In the genomic region with DNA sequence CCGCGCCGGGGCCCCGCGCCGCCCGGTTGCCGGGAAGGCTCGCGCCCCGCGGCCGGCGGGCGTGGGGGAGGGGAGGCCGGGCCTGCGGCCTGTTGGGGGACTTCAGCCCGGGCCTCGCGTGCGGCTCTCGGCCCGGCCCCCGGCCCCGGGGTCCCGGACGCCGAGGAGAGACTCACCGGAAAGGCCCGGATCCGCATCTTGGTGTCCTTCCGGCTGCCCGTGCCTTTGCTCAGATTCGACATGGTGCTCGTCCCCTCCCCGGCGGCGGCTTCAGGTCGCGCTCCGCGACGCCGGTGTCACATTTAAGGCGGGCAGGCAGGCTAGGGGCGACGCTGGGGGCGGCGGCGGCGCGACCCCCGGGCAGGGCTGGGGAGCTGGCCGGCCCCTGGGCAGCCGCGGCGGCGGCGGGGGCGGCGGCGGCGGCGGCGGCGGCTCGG, we compare ENCODE assay signal across 8 cellular contexts. TPM values are rescaled to one million over a fixed set of nuclear protein-coding genes. Genes with fewer than 3 reads are reported as not detected.
DNase-seq lines count a peak whose midpoint lies in the region; ATAC-seq, FAIRE-seq and TF ChIP-seq lines count a peak whose summit lies in the region.

No MANE protein-coding gene starts in this region.

- peaks cover 50% of the 10 kb centered on the region for H3K79me2 ChIP-seq in PC-9 (ENCODE audit: low read depth)

- DNase-seq in ACHN (peak; percentile 46), PC-9 (peak in 1 of 2 experiments; percentile 63), germinal center (ENCODE audit: low spot score) (peak; percentile 50), pancreas (peak; percentile 48 to 84 (median 61)), vagina (ENCODE audit: extremely low spot score in 2 of 2) (no peak)
- DNase-seq in activated effector memory CD4-positive, alpha-beta T cell treated with anti-CD3 and anti-CD28 coated beads, Interleukin-2, amount 50 U/mL, for 16 hours, result peak; percentile 86

- H2AFZ ChIP-seq in PC-9, result peak overlapping the region; percentile 67; the same call in 1 of the 2 replicates

- intact Hi-C loops in PC-9 (cut with micrococcal nuclease; ENCODE audit: unreplicated experiment) (loop anchor here (1.0 to 10.0 kb wide), 8 partner anchors 10 to 640 kb away; partner anchors contain the start of gene WDFY1), pancreas (cut with DNase I) (no loop called here), vagina (cut with DNase I) (no loop called here)

- H3K27me3 ChIP-seq in PC-9 (ENCODE audit: insufficient read depth, low read depth) (no peaks in the 10 kb centered on the region), pancreas (no peaks in the 10 kb centered on the region), vagina (no peaks in the 10 kb centered on the region)

- peak; percentile 39 for ATAC-seq in GM18511 (IDR thresholded peaks at IDR 0.05; ENCODE audit: unreplicated experiment)
- peak; percentile 33 for ATAC-seq in HG02981 (IDR thresholded peaks at IDR 0.05; ENCODE audit: unreplicated experiment)
- ATAC-seq in pancreas, result peak in 1 of 4 donors; percentile 0

- H3K36me3 ChIP-seq in PC-9 (ENCODE audit: low read depth) (peaks cover 21% of the 10 kb centered on the region), pancreas (no peaks in the 10 kb centered on the region), vagina (no peaks in the 10 kb centered on the region)

- CTCF ChIA-PET in PC-9 (lab: Charles Lee), result no interaction called here

- in situ Hi-C loops in ACHN (cut with HindIII; ENCODE audit: low pct_ligation_motif_present, low pct_unique_long_range_greater_than_20kb, low sequenced_read_pairs), result no loop called here

- TF ChIP-seq POLR2A in vagina (IDR thresholded peaks at IDR 0.05), result no peak

- no TSS peak for BruUV-seq in PC-9 (replicated peaks; lab: Mats Ljungman, UMichigan)

- H3K4me3 ChIP-seq in PC-9, result peak overlapping the region; percentile 67
- peak overlapping the region; percentile 70 to 81 (median 72) for H3K4me3 ChIP-seq in pancreas
- H3K4me3 ChIP-seq in vagina, result peak overlapping the region; percentile 67 to 85

- POLR2A ChIA-PET in PC-9 (lab: Charles Lee; ENCODE audit: unreplicated experiment), result interaction anchor here (0.6 to 1.1 kb wide), 3 partner anchors 12 to 99 kb away, joined by 3 to 15 read pairs (median 3); no protein-coding TSS in a partner anchor

- 0% methylated on average over 6 to 67 of the region's 67 CpGs for WGBS in pancreas, 2 donors

- TF ChIP-seq CTCF in PC-9 (conservative IDR thresholded peaks at IDR 0.05) (no peak), pancreas (IDR thresholded peaks at IDR 0.05) (no peak), vagina (IDR thresholded peaks at IDR 0.05) (no peak)

- no peak for FAIRE-seq in pancreas (lab: Jason Lieb, UNC)

- no peaks in the 10 kb centered on the region for H3K9me3 ChIP-seq in PC-9 (ENCODE audit: insufficient read depth, low read depth)
- no peaks in the 10 kb centered on the region for H3K9me3 ChIP-seq in pancreas
- H3K9me3 ChIP-seq in vagina, result no peaks in the 10 kb centered on the region

- peaks cover 46% of the 10 kb centered on the region for H3K4me1 ChIP-seq in PC-9 (replicated peaks; ENCODE audit: insufficient read depth)
- H3K4me1 ChIP-seq in pancreas, result peaks cover 0 to 23% (median 9%) of the 10 kb centered on the region in 3 donors
- peaks cover 40% of the 10 kb centered on the region for H3K4me1 ChIP-seq in vagina

- H4K20me1 ChIP-seq in PC-9 (ENCODE audit: insufficient read depth), result peaks cover 46% of the 10 kb centered on the region

- no peaks in the 10 kb centered on the region for H3K9me2 ChIP-seq in PC-9 (ENCODE audit: insufficient read depth)

- peaks cover 11% of the 10 kb centered on the region for H3F3A ChIP-seq in PC-9 (ENCODE audit: insufficient read depth, low read depth)

- H3K4me2 ChIP-seq in PC-9, result peak overlapping the region; percentile 39; the same call in 1 of the 2 replicates

- H3K27ac ChIP-seq in PC-9, result peak overlapping the region; percentile 43
- H3K27ac ChIP-seq in pancreas, result peak overlapping the region; percentile 57 to 88 (median 78)
- peak overlapping the region; percentile 91 for H3K27ac ChIP-seq in vagina

RNA-seq across cellular contexts. Expression of gene CUL3, which starts 0.4 kb away (rescaled TPM):
- 155 and 200 TPM in 2 replicates for total RNA-seq in PC-9 (2021)
- 10 to 100 TPM; 32.2 to 41.6 (median 36.2) TPM for total RNA-seq in pancreas
- polyA plus RNA-seq in pancreas, result 10 to 100 TPM; 39.7 to 49.5 TPM
- total RNA-seq in vagina, result 65.3 TPM

Comparison
In these comparisons a context has a peak if more than half of its experiments do, and no peak if none do; other contexts are left out.
1. DNase-seq: peak in ACHN (single experiment), activated effector memory CD4-positive, alpha-beta T cell treated with anti-CD3 and anti-CD28 coated beads, Interleukin-2, amount 50 U/mL, for 16 hours (single experiment), germinal center (single experiment) and pancreas (6 of 6); none in vagina (0 of 2).
2. Peak in every context shown above with its lines, with median percentiles within 50 percentile points of each other: H3K27ac ChIP-seq and H3K4me3 ChIP-seq.